Comparison of ENCODE assay signal across 23 cellular contexts in the genomic region with DNA sequence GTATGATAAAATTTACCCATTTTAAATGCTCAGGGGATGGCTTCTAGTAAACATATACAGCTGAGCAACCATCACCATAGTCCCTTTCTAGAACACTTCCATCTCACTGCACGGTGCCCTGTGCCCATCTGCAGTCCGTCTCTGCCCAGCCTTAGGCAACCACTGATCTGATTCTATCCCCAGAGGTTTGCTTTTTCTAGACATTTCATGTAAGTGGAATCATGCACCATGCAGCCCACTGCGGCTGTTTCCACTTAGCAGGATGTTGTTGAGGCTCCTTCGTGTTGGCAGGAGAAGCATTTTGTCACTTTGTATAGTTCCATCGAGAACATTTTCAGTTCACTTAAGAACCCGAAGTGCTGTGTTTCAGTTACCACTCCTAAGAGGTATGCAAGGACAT.
"Had no signal": no experiment of that assay in that cellular context is flagged by ENCODE, and none has a peak within 500 bp of the region (broad histone marks: within the 10 kb centered on the region; RNA-seq: fewer than 3 reads in every experiment).

No MANE protein-coding gene starts in this region.

- H3K27me3 ChIP-seq: ascending aorta, body of pancreas, MG63 had no signal

- H3K9me3 Mint-ChIP-seq: activated CD4-positive, alpha-beta T cell treated with anti-CD3 and anti-CD28 coated beads, Interleukin-2, amount 10 ng/mL, durations not matched to agents 24 days and 14 days; activated naive CD4-positive, alpha-beta T cell treated with anti-CD3 and anti-CD28 coated beads, Interleukin-2, amount 50 U/mL, for 24 hours; activated T-helper 2 cell treated with anti-CD3 and anti-CD28 coated beads, Interferon-gamma antibody, Interleukin-2, Interleukin-4, amounts not matched to agents 10 μg/mL and 5 μg/mL and 100 μg/mL, durations not matched to agents 14 hours and 24 hours and 36 hours had no signal

- DNase-seq: activated B cell treated with CpG ODN at 0.5 μM for 24 hours; activated CD4-positive, alpha-beta T cell treated with anti-CD3 and anti-CD28 coated beads for 1 hour; activated CD4-positive, alpha-beta T cell treated with anti-CD3 and anti-CD28 coated beads, Interleukin-2, amount 10 ng/mL, durations not matched to agents 24 days and 14 days; activated CD4-positive, alpha-beta T cell treated with anti-CD3 and anti-CD28 coated beads, Interleukin-2, amount 50 U/mL, for 48 hours; activated CD8-positive, alpha-beta memory T cell treated with anti-CD3 and anti-CD28 coated beads, Interleukin-2, amount 50 U/mL, for 4 hours; activated T-cell treated with anti-CD3 and anti-CD28 coated beads, Interleukin-2, amount 50 U/mL, for 72 hours; amniotic stem cell; body of pancreas; MG63; NCI-H1105; NCI-H1436 treated with DMSO at 0.1 percent for 48 hours; NCI-H187; NCI-H2081; NCI-H510A treated with DMSO at 0.1 percent for 48 hours; NCI-H69; NK-92 treated with Interleukin-12 subunit alpha and Interleukin-12 subunit beta, amount 100 ng/mL, for 24 hours; SHP77; T-helper 17 cell; T-helper 9 cell had no signal

- ATAC-seq: activated T-cell treated with anti-CD3 and anti-CD28 coated beads, Interleukin-2, amount 50 U/mL, for 72 hours; body of pancreas; T-helper 17 cell had no signal

- H3K27me3 Mint-ChIP-seq: activated B cell treated with CpG ODN at 0.5 μM for 24 hours; activated CD4-positive, alpha-beta T cell treated with anti-CD3 and anti-CD28 coated beads, Interleukin-2, amount 10 ng/mL, durations not matched to agents 24 days and 14 days; activated naive CD4-positive, alpha-beta T cell treated with anti-CD3 and anti-CD28 coated beads, Interleukin-2, amount 50 U/mL, for 24 hours; T-helper 17 cell had no signal

- H3K9me3 ChIP-seq: ascending aorta, body of pancreas, MG63, SJSA1 had no signal

- H3K4me3 ChIP-seq: ascending aorta, body of pancreas, MG63, SJSA1 had no signal

- H3K27ac ChIP-seq: ascending aorta, body of pancreas, SJSA1 had no signal

- H3K36me3 Mint-ChIP-seq: activated naive CD4-positive, alpha-beta T cell treated with anti-CD3 and anti-CD28 coated beads, Interleukin-2, amount 50 U/mL, for 24 hours had no signal

- H3K4me3 Mint-ChIP-seq: activated B cell treated with CpG ODN at 0.5 μM for 24 hours; activated CD4-positive, alpha-beta T cell treated with anti-CD3 and anti-CD28 coated beads, Interleukin-2, amount 10 ng/mL, durations not matched to agents 24 days and 14 days; activated naive CD4-positive, alpha-beta T cell treated with anti-CD3 and anti-CD28 coated beads, Interleukin-2, amount 50 U/mL, for 24 hours; activated T-cell treated with anti-CD3 and anti-CD28 coated beads, Interleukin-2, amount 50 U/mL, for 72 hours; T-helper 17 cell had no signal

- H3K4me1 Mint-ChIP-seq: activated CD4-positive, alpha-beta T cell treated with anti-CD3 and anti-CD28 coated beads, Interleukin-2, amount 10 ng/mL, durations not matched to agents 24 days and 14 days; activated naive CD4-positive, alpha-beta T cell treated with anti-CD3 and anti-CD28 coated beads, Interleukin-2, amount 50 U/mL, for 24 hours had no signal

- H3K4me1 ChIP-seq: ascending aorta, body of pancreas, SJSA1 had no signal

- H3K36me3 ChIP-seq: MG63, SJSA1 had no signal

- H3K27ac Mint-ChIP-seq: activated B cell treated with CpG ODN at 0.5 μM for 24 hours; activated CD4-positive, alpha-beta T cell treated with anti-CD3 and anti-CD28 coated beads, Interleukin-2, amount 10 ng/mL, durations not matched to agents 24 days and 14 days; activated naive CD4-positive, alpha-beta T cell treated with anti-CD3 and anti-CD28 coated beads, Interleukin-2, amount 50 U/mL, for 24 hours; activated T-cell treated with anti-CD3 and anti-CD28 coated beads, Interleukin-2, amount 50 U/mL, for 72 hours; activated T-helper 2 cell treated with anti-CD3 and anti-CD28 coated beads, Interferon-gamma antibody, Interleukin-2, Interleukin-4, amounts not matched to agents 10 μg/mL and 5 μg/mL and 100 μg/mL, durations not matched to agents 14 hours and 24 hours and 36 hours; T-helper 17 cell had no signal
